ENCODE assay signal across 13 cellular contexts in the genomic region with DNA sequence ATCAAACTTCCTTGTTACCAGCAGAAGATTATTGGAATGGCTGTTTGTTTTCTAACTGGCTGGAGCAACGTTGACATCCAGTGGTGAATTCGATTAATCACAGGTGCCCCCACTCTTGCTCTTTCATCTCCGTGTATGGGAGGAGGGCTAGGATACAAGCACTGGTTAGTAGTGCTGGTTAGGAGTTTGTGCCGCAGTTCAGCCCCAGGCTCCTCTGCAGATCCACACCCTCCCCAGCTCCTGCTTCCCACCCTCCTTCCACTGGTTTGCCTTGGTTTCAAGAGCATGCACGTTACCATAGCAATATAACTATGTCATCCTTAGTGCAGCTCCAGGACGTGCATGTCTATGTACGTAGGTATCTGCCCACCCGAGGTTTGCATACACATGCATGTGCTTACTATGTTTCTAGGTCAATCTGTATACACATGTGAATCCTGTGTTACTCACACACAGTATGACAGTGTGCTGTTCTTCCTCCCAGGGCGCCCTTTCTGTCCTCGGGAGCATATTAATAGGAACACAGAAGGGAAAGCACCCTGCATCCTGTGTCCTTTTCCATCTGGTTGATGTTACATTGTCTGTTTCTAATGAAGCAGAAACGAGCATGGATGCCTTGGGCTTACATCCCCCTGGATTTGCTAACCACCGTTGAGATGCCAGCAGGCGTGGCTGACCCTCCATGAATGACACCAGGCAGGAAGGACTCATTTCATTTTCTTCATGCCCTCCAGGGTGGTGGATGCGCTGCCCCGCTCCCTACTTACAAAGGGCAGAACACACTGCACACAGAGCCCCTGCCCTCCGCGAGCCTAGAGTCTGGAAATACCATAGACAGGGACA.
DNase-seq lines count a peak whose midpoint lies in the region; ATAC-seq and TF ChIP-seq lines count a peak whose summit lies in the region.
"Had no signal": no experiment of that assay in that cellular context is flagged by ENCODE, and none has a peak within 500 bp of the region (broad histone marks: within the 10 kb centered on the region; RNA-seq: fewer than 3 reads in every experiment).

No MANE protein-coding gene starts in this region.

- H3K9me3 ChIP-seq in osteoblast (ENCODE audit: low read depth, low read length) = no peaks in the 10 kb centered on the region
- H3K9me3 ChIP-seq: stomach had no signal

- no peak overlapping the region for H3K4me2 ChIP-seq in osteoblast (ENCODE audit: insufficient read depth, low read length)

- no peaks in the 10 kb centered on the region for H3K79me2 ChIP-seq in osteoblast (ENCODE audit: insufficient read depth, low read length)

- no peak for ATAC-seq in GM21786 (IDR thresholded peaks at IDR 0.05; ENCODE audit: unreplicated experiment)
- no peak for ATAC-seq in HG02610 (IDR thresholded peaks at IDR 0.05; ENCODE audit: unreplicated experiment)
- no peak for ATAC-seq in HG02840 (IDR thresholded peaks at IDR 0.05; ENCODE audit: low FRiP score, unreplicated experiment)
- no peak for ATAC-seq in HG02938 (IDR thresholded peaks at IDR 0.05; ENCODE audit: unreplicated experiment)

- TF ChIP-seq CTCF in epithelial cell of esophagus (IDR thresholded peaks at IDR 0.05; ENCODE audit: insufficient read depth, low read depth, low read length, missing control alignments) = peak; percentile 28
- peak; percentile 43 for TF ChIP-seq CTCF in osteoblast (IDR thresholded peaks at IDR 0.05; ENCODE audit: extremely low read depth, low read depth, low read length)

- no peaks in the 10 kb centered on the region for H3K4me1 ChIP-seq in osteoblast (ENCODE audit: insufficient read depth, low read length)

- DNase-seq in EL = peak; percentile 13
- peak; percentile 19 for DNase-seq in NCI-H510A (lab: John Stamatoyannopoulos, UW)
- DNase-seq in epithelial cell of esophagus (ENCODE audit: low read depth) = no peak
- DNase-seq in osteoblast (ENCODE audit: insufficient read length, low spot score, missing footprints) = no peak
- DNase-seq: activated CD4-positive, alpha-beta T cell treated with anti-CD3 and anti-CD28 coated beads for 1 hour; GF-D8; NCI-H187 treated with DMSO at 0.1 percent for 48 hours; SHP77; stomach had no signal

- H4K20me1 ChIP-seq in osteoblast (ENCODE audit: insufficient read depth, low read length) = no peaks in the 10 kb centered on the region

- H3K27me3 ChIP-seq in osteoblast (ENCODE audit: insufficient read depth, low read length) = peaks cover 22% of the 10 kb centered on the region

- H3K36me3 ChIP-seq in osteoblast (ENCODE audit: insufficient read depth, low read length) = no peaks in the 10 kb centered on the region
- H3K36me3 ChIP-seq: stomach had no signal

- H3K4me3 ChIP-seq in epithelial cell of esophagus (ENCODE audit: low read length) = no peak overlapping the region
- H3K4me3 ChIP-seq in osteoblast (ENCODE audit: insufficient read depth, low read length) = no peak overlapping the region
- H3K4me3 ChIP-seq: stomach had no signal

- no peak overlapping the region for H3K27ac ChIP-seq in osteoblast (ENCODE audit: low read depth, low read length)
- H3K27ac ChIP-seq: stomach had no signal

- H2AFZ ChIP-seq in osteoblast (ENCODE audit: low read length) = no peak overlapping the region

Comparison
In these comparisons a context has a peak if more than half of its experiments do, and no peak if none do; other contexts are left out.
1. DNase-seq: peak in EL (single experiment) and NCI-H510A (single experiment); none in epithelial cell of esophagus (single experiment) and osteoblast (single experiment).